ENCODE assay signal across 1 cellular context in the genomic region with DNA sequence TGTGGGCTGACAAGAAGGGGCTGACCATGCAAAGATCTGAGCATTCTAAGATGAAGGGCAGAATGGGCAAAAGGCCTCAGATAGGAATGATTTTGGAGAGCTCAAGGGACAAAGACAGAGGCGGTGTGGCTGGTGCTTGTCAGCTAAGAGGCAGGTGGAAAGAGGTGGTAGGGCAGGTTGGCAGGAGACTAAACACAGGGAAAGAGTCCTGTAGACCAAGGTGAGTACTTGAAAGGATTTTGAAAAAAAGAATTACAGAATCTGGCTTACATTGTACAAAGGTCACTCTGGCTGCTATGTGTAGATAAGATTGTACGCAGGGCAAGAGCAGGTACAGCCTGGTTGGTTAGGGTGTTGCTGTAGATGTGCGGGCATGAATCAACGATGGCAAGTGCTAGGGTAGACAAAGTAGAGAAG.
TF ChIP-seq lines count a peak whose summit lies in the region.

No MANE protein-coding gene starts in this region.

TF ChIP-seq in HepG2, 621 proteins besides CTCF, POLR2A, EP300 and RAD21 (continued from another document and continues in another):
- TF ChIP-seq SRSF1 (optimal IDR thresholded peaks at IDR 0.05; ENCODE audit: low read depth, low read length) (no peak), ZKSCAN8 (CRISPR knock-in tag; IDR thresholded peaks at IDR 0.05; ENCODE audit: borderline replicate concordance) (no peak), PITX1 (CRISPR knock-in tag; IDR thresholded peaks at IDR 0.05) (peak; percentile 56; the same call in 1 of the 2 replicates), ZBTB38 (CRISPR knock-in tag; IDR thresholded peaks at IDR 0.05) (0 out of 2 replicates have a peak, but pooled peaks have one; percentile 13), FOXP4 (CRISPR knock-in tag; IDR thresholded peaks at IDR 0.05) (peak; percentile 69), SALL1 (CRISPR knock-in tag; IDR thresholded peaks at IDR 0.05) (peak; percentile 79), ZNF12 (CRISPR knock-in tag; IDR thresholded peaks at IDR 0.05) (peak; percentile 65; the same call in 1 of the 2 replicates), ZBTB37 (CRISPR knock-in tag; IDR thresholded peaks at IDR 0.05) (no peak), ZBTB43 (CRISPR knock-in tag; conservative IDR thresholded peaks at IDR 0.05) (no peak), SIN3B (IDR thresholded peaks at IDR 0.05; ENCODE audit: low read length) (no peak), ZNF143 (CRISPR knock-in tag; IDR thresholded peaks at IDR 0.05) (no peak), NFKBIZ (CRISPR knock-in tag; IDR thresholded peaks at IDR 0.05) (no peak), ZNF276 (CRISPR knock-in tag; IDR thresholded peaks at IDR 0.05; ENCODE audit: low read depth) (no peak), PAF1 (CRISPR knock-in tag; IDR thresholded peaks at IDR 0.05) (no peak), ZNF549 (CRISPR knock-in tag; IDR thresholded peaks at IDR 0.05) (no peak), KMT2A (CRISPR knock-in tag; IDR thresholded peaks at IDR 0.05) (peak; percentile 76; the same call in 1 of the 2 replicates), EED (CRISPR knock-in tag; IDR thresholded peaks at IDR 0.05) (no peak), ZNF138 (CRISPR knock-in tag; IDR thresholded peaks at IDR 0.05; ENCODE audit: low read depth) (no peak), EHMT2 (IDR thresholded peaks at IDR 0.05; ENCODE audit: borderline replicate concordance, low read depth, low read length) (no peak), YEATS4 (CRISPR knock-in tag; IDR thresholded peaks at IDR 0.05; ENCODE audit: borderline replicate concordance) (no peak), ZNF350 (CRISPR knock-in tag; IDR thresholded peaks at IDR 0.05; ENCODE audit: borderline replicate concordance, low read depth) (0 out of 2 replicates have a peak, but pooled peaks have one; percentile 28), MIER2 (CRISPR knock-in tag; IDR thresholded peaks at IDR 0.05) (no peak), DRAP1 (CRISPR knock-in tag; IDR thresholded peaks at IDR 0.05) (peak; percentile 33; the same call in 1 of the 2 replicates), MTF2 (CRISPR knock-in tag; IDR thresholded peaks at IDR 0.05; ENCODE audit: borderline replicate concordance) (no peak), ZNF790 (CRISPR knock-in tag; IDR thresholded peaks at IDR 0.05; ENCODE audit: borderline replicate concordance) (no peak), FOXP1 (IDR thresholded peaks at IDR 0.05) (no peak), FOXP1 (CRISPR knock-in tag; IDR thresholded peaks at IDR 0.05) (0 out of 2 replicates have a peak, but pooled peaks have one; percentile 39), GATA4 (IDR thresholded peaks at IDR 0.05; ENCODE audit: borderline replicate concordance, low read depth) (no peak; the same call in 1 of the 2 replicates), ZNF773 (CRISPR knock-in tag; IDR thresholded peaks at IDR 0.05; ENCODE audit: borderline replicate concordance) (no peak), AGO2 (optimal IDR thresholded peaks at IDR 0.05; ENCODE audit: low read depth, low read length) (no peak), ZNF232 (CRISPR knock-in tag; IDR thresholded peaks at IDR 0.05; ENCODE audit: borderline replicate concordance) (0 out of 2 replicates have a peak, but pooled peaks have one; percentile 50), ZNF510 (CRISPR knock-in tag; IDR thresholded peaks at IDR 0.05; ENCODE audit: low read depth) (no peak)
- TF ChIP-seq, protein P1, sequence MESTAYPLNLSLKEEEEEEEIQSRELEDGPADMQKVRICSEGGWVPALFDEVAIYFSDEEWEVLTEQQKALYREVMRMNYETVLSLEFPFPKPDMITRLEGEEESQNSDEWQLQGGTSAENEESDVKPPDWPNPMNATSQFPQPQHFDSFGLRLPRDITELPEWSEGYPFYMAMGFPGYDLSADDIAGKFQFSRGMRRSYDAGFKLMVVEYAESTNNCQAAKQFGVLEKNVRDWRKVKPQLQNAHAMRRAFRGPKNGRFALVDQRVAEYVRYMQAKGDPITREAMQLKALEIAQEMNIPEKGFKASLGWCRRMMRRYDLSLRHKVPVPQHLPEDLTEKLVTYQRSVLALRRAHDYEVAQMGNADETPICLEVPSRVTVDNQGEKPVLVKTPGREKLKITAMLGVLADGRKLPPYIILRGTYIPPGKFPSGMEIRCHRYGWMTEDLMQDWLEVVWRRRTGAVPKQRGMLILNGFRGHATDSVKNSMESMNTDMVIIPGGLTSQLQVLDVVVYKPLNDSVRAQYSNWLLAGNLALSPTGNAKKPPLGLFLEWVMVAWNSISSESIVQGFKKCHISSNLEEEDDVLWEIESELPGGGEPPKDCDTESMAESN (CRISPR knock-in tag; conservative IDR thresholded peaks at IDR 0.05), result no peak
- TF ChIP-seq, protein P2, sequence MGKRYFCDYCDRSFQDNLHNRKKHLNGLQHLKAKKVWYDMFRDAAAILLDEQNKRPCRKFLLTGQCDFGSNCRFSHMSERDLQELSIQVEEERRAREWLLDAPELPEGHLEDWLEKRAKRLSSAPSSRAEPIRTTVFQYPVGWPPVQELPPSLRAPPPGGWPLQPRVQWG (CRISPR knock-in tag; IDR thresholded peaks at IDR 0.05; ENCODE audit: borderline replicate concordance, low read depth), result no peak
- TF ChIP-seq, protein P3, sequence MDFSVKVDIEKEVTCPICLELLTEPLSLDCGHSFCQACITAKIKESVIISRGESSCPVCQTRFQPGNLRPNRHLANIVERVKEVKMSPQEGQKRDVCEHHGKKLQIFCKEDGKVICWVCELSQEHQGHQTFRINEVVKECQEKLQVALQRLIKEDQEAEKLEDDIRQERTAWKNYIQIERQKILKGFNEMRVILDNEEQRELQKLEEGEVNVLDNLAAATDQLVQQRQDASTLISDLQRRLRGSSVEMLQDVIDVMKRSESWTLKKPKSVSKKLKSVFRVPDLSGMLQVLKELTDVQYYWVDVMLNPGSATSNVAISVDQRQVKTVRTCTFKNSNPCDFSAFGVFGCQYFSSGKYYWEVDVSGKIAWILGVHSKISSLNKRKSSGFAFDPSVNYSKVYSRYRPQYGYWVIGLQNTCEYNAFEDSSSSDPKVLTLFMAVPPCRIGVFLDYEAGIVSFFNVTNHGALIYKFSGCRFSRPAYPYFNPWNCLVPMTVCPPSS (IDR thresholded peaks at IDR 0.05), result no peak
- TF ChIP-seq, protein P4, sequence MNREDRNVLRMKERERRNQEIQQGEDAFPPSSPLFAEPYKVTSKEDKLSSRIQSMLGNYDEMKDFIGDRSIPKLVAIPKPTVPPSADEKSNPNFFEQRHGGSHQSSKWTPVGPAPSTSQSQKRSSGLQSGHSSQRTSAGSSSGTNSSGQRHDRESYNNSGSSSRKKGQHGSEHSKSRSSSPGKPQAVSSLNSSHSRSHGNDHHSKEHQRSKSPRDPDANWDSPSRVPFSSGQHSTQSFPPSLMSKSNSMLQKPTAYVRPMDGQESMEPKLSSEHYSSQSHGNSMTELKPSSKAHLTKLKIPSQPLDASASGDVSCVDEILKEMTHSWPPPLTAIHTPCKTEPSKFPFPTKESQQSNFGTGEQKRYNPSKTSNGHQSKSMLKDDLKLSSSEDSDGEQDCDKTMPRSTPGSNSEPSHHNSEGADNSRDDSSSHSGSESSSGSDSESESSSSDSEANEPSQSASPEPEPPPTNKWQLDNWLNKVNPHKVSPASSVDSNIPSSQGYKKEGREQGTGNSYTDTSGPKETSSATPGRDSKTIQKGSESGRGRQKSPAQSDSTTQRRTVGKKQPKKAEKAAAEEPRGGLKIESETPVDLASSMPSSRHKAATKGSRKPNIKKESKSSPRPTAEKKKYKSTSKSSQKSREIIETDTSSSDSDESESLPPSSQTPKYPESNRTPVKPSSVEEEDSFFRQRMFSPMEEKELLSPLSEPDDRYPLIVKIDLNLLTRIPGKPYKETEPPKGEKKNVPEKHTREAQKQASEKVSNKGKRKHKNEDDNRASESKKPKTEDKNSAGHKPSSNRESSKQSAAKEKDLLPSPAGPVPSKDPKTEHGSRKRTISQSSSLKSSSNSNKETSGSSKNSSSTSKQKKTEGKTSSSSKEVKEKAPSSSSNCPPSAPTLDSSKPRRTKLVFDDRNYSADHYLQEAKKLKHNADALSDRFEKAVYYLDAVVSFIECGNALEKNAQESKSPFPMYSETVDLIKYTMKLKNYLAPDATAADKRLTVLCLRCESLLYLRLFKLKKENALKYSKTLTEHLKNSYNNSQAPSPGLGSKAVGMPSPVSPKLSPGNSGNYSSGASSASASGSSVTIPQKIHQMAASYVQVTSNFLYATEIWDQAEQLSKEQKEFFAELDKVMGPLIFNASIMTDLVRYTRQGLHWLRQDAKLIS (CRISPR knock-in tag; IDR thresholded peaks at IDR 0.05), result no peak
- TF ChIP-seq, protein P5, sequence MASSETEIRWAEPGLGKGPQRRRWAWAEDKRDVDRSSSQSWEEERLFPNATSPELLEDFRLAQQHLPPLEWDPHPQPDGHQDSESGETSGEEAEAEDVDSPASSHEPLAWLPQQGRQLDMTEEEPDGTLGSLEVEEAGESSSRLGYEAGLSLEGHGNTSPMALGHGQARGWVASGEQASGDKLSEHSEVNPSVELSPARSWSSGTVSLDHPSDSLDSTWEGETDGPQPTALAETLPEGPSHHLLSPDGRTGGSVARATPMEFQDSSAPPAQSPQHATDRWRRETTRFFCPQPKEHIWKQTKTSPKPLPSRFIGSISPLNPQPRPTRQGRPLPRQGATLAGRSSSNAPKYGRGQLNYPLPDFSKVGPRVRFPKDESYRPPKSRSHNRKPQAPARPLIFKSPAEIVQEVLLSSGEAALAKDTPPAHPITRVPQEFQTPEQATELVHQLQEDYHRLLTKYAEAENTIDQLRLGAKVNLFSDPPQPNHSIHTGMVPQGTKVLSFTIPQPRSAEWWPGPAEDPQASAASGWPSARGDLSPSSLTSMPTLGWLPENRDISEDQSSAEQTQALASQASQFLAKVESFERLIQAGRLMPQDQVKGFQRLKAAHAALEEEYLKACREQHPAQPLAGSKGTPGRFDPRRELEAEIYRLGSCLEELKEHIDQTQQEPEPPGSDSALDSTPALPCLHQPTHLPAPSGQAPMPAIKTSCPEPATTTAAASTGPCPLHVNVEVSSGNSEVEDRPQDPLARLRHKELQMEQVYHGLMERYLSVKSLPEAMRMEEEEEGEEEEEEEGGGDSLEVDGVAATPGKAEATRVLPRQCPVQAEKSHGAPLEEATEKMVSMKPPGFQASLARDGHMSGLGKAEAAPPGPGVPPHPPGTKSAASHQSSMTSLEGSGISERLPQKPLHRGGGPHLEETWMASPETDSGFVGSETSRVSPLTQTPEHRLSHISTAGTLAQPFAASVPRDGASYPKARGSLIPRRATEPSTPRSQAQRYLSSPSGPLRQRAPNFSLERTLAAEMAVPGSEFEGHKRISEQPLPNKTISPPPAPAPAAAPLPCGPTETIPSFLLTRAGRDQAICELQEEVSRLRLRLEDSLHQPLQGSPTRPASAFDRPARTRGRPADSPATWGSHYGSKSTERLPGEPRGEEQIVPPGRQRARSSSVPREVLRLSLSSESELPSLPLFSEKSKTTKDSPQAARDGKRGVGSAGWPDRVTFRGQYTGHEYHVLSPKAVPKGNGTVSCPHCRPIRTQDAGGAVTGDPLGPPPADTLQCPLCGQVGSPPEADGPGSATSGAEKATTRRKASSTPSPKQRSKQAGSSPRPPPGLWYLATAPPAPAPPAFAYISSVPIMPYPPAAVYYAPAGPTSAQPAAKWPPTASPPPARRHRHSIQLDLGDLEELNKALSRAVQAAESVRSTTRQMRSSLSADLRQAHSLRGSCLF (CRISPR knock-in tag; IDR thresholded peaks at IDR 0.05; ENCODE audit: borderline replicate concordance), result no peak
